Comparison of ENCODE assay signal across 2 cellular contexts in genomic region chr13:106917024-106917491, GRCh38.
TF ChIP-seq lines count a peak whose summit lies in the region.

No MANE protein-coding gene starts in this region.

TF ChIP-seq in IMR-90, 13 proteins besides CTCF, POLR2A, EP300 and RAD21:
- no peak for TF ChIP-seq RCOR1 (IDR thresholded peaks at IDR 0.05; ENCODE audit: insufficient replicate concordance, low read length)
- TF ChIP-seq SMC3 (IDR thresholded peaks at IDR 0.05; ENCODE audit: low read depth, low read length) = no peak
- no peak for TF ChIP-seq ELK1 (IDR thresholded peaks at IDR 0.05; ENCODE audit: borderline replicate concordance, low read depth, low read length)
- TF ChIP-seq NFE2L2 (IDR thresholded peaks at IDR 0.05; ENCODE audit: low read depth, low read length) = no peak
- no peak for TF ChIP-seq BHLHE40 (IDR thresholded peaks at IDR 0.05; ENCODE audit: low read depth, low read length)

TF ChIP-seq in H1, 55 proteins besides CTCF, POLR2A, EP300 and RAD21:
- TF ChIP-seq TAF1 (IDR thresholded peaks at IDR 0.05; ENCODE audit: low read depth, low read length) (no peak), PHF8 (conservative IDR thresholded peaks at IDR 0.05; ENCODE audit: low read depth, low read length) (no peak), KDM4A (IDR thresholded peaks at IDR 0.05; ENCODE audit: low read depth, low read length, severe bottlenecking) (no peak), TCF12 (IDR thresholded peaks at IDR 0.05; ENCODE audit: low read depth, low read length) (no peak), RNF2 (IDR thresholded peaks at IDR 0.05; ENCODE audit: borderline replicate concordance, low read depth, low read length, missing control alignments, poor library complexity, severe bottlenecking) (no peak), SIN3A (conservative IDR thresholded peaks at IDR 0.05 in 1 of 2, IDR thresholded peaks at IDR 0.05 in 1 of 2; ENCODE audit: low read depth in 1 of 2, low read length in 2 of 2) (no peak)
TF ChIP-seq in H1: peak in this region for 0.
